ENCODE assay signal across 8 cellular contexts in genomic region chr11:47426062-47426956, GRCh38. TPM values are rescaled to one million over a fixed set of nuclear protein-coding genes. Genes with fewer than 3 reads are reported as not detected.
DNase-seq lines count a peak whose midpoint lies in the region; ATAC-seq and TF ChIP-seq lines count a peak whose summit lies in the region.

Gene PSMC3 (minus strand): TSS chr11:47426439. CDS start chr11:47426279, 160 bp downstream.

- H3K4me2 ChIP-seq in KMS-11 = peak within 1 kb of the TSS; percentile 99

- H3K4me3 ChIP-seq in KMS-11 (IDR thresholded peaks at IDR 0.05; ENCODE audit: insufficient read depth, low read depth, low read length) (no peak within 1 kb of the TSS), Peyer's patch (peak within 1 kb of the TSS; percentile 74 to 90 (median 82)), esophagus (ENCODE audit: low read depth in 1 of 2, low read length in 2 of 2) (peak within 1 kb of the TSS; percentile 91 to 92), muscle layer of duodenum (ENCODE audit: low read depth in 1 of 2, low read length in 2 of 2) (peak within 1 kb of the TSS; percentile 85 to 87)

- TF ChIP-seq CTCF in KMS-11 (conservative IDR thresholded peaks at IDR 0.05; ENCODE audit: low read depth, low read length) (no peak), Peyer's patch (IDR thresholded peaks at IDR 0.05) (peak in 1 of 6 experiments; percentile 6)

- H4K20me1 ChIP-seq in KMS-11 (ENCODE audit: insufficient read depth) = no peaks in the 10 kb centered on the region

- DNase-seq in DMS53 treated with DMSO at 0.1 percent for 48 hours (lab: John Stamatoyannopoulos, UW; ENCODE audit: unreplicated experiment) = peak; percentile 77
- DNase-seq in Peyer's patch = peak; percentile 99 to 100 (median 99)
- DNase-seq in activated T-cell treated with anti-CD3 and anti-CD28 coated beads, Interleukin-2, amount 50 U/mL, for 48 hours = peak; percentile 100
- peak; percentile 97 for DNase-seq in stimulated activated CD8-positive, alpha-beta memory T cell treated with anti-CD3 and anti-CD28 coated beads, Interleukin-7, amount 100 ng/mL, for 4 hours (ENCODE audit: low read depth in 2 of 2)

- 0 out of 2 replicates have a peak, but pooled peaks cover 5% of the 10 kb centered on the region for H3K36me3 ChIP-seq in KMS-11 (ENCODE audit: insufficient read depth)
- peaks cover 0 to 35% (median 0%) of the 10 kb centered on the region in 3 donors for H3K36me3 ChIP-seq in Peyer's patch
- H3K36me3 ChIP-seq in esophagus (ENCODE audit: control insufficient read depth in 2 of 2, insufficient read depth in 2 of 2, low read length in 1 of 2) = peaks cover 8 to 18% of the 10 kb centered on the region in 2 donors
- H3K36me3 ChIP-seq in muscle layer of duodenum (ENCODE audit: control insufficient read depth in 1 of 2, insufficient read depth in 2 of 2, low read length in 2 of 2) = peaks cover 21 to 36% of the 10 kb centered on the region in 2 donors

- WGBS in esophagus, 2 donors = 0% methylated on average over 62 of the region's 62 CpGs

- H3K9ac ChIP-seq in KMS-11 = peak within 1 kb of the TSS; percentile 93

- ATAC-seq in GM21737 (IDR thresholded peaks at IDR 0.05; ENCODE audit: unreplicated experiment) = peak; percentile 81

- peak within 1 kb of the TSS; percentile 85 for H3K27ac ChIP-seq in KMS-11
- peak within 1 kb of the TSS; percentile 80 to 86 (median 82) for H3K27ac ChIP-seq in Peyer's patch
- peak within 1 kb of the TSS; percentile 85 to 93 for H3K27ac ChIP-seq in esophagus (ENCODE audit: low read depth in 2 of 2, low read length in 1 of 2)
- peak within 1 kb of the TSS; percentile 94 for H3K27ac ChIP-seq in muscle layer of duodenum (ENCODE audit: low read length)

- H3K4me1 ChIP-seq in KMS-11 (ENCODE audit: low read depth, poor library complexity, severe bottlenecking) (peaks cover 8% of the 10 kb centered on the region), Peyer's patch (peaks cover 3 to 12% (median 9%) of the 10 kb centered on the region in 4 donors), esophagus (ENCODE audit: control insufficient read depth in 2 of 2, insufficient read depth in 2 of 2, low read length in 1 of 2) (peaks cover 7% of the 10 kb centered on the region in 2 donors), muscle layer of duodenum (ENCODE audit: control insufficient read depth in 1 of 2, insufficient read depth in 2 of 2, low read length in 2 of 2) (peaks cover 6 to 16% of the 10 kb centered on the region in 2 donors)

- peak within 1 kb of the TSS; percentile 95 for H2AFZ ChIP-seq in KMS-11 (ENCODE audit: low read depth)

- H3K79me2 ChIP-seq in KMS-11 (ENCODE audit: insufficient read depth, low read depth) = peaks cover 23% of the 10 kb centered on the region

- peak; percentile 58 to 78 for TF ChIP-seq POLR2A in Peyer's patch (IDR thresholded peaks at IDR 0.05)

- no peaks in the 10 kb centered on the region for H3K27me3 ChIP-seq in KMS-11 (ENCODE audit: insufficient read depth, low read depth)
- no peaks in the 10 kb centered on the region for H3K27me3 ChIP-seq in Peyer's patch
- no peaks in the 10 kb centered on the region for H3K27me3 ChIP-seq in esophagus (ENCODE audit: control insufficient read depth in 1 of 2, insufficient read depth in 2 of 2, low read length in 2 of 2)
- no peaks in the 10 kb centered on the region for H3K27me3 ChIP-seq in muscle layer of duodenum (ENCODE audit: low read depth, low read length)

- H3K9me3 ChIP-seq in Peyer's patch = no peaks in the 10 kb centered on the region
- no peaks in the 10 kb centered on the region for H3K9me3 ChIP-seq in esophagus (ENCODE audit: control insufficient read depth in 2 of 2, insufficient read depth in 1 of 2, low read depth in 1 of 2, low read length in 1 of 2)
- no peaks in the 10 kb centered on the region for H3K9me3 ChIP-seq in muscle layer of duodenum (ENCODE audit: control insufficient read depth in 1 of 2, low read length in 2 of 2)

RNA-seq across cellular contexts. Expression of gene PSMC3, which starts in this region (rescaled TPM):
- 100 to 1,000 TPM in 1 of 4 donors, 10 to 100 TPM in 3; 47.6 to 121 (median 70.9) TPM for total RNA-seq in Peyer's patch
- polyA plus RNA-seq in esophagus = 100 to 1,000 TPM in 1 of 2 donors, 10 to 100 TPM in 1; 90.3 to 137 TPM
